19 cellular contexts compared by ENCODE assay signal in the genomic region with DNA sequence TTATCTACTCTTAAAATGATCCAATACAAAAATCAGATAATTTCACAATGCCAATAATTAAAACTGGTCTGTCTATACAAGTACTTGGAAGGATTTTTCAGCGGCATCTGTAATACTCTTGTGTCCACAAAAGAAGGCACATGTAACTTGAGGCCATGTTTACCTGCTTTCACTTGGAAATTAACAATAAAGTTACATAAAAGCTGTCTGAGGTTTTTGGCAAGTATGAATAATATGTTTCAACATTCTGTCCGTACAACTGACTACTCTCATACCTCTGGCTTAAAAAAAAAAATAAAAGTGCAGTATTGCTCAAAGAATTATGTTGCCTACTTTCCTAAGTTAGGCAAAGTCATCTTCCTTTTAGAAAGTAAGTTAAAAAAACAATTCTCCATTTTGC.
DNase-seq lines count a peak whose midpoint lies in the region; ATAC-seq and TF ChIP-seq lines count a peak whose summit lies in the region.
"Had no signal": no experiment of that assay in that cellular context is flagged by ENCODE, and none has a peak within 500 bp of the region (broad histone marks: within the 10 kb centered on the region; RNA-seq: fewer than 3 reads in every experiment).

No MANE protein-coding gene starts in this region.

- H3K27ac ChIP-seq in breast epithelium: no peak overlapping the region
- H3K27ac ChIP-seq in VCaP: peak overlapping the region; percentile 51
- H3K27ac ChIP-seq: SJSA1 had no signal

- H3K27me3 ChIP-seq in breast epithelium: no peaks in the 10 kb centered on the region
- H3K27me3 ChIP-seq: SJSA1 had no signal

- no peak for TF ChIP-seq CTCF in MCF 10A (IDR thresholded peaks at IDR 0.05; ENCODE audit: unreplicated experiment)
- TF ChIP-seq CTCF in breast epithelium (IDR thresholded peaks at IDR 0.05): no peak
- no peak for TF ChIP-seq CTCF in VCaP (conservative IDR thresholded peaks at IDR 0.05)

- H3K9me3 Mint-ChIP-seq in MCF 10A (ENCODE audit: unreplicated experiment): no peaks in the 10 kb centered on the region

- H3K4me1 ChIP-seq in breast epithelium: no peaks in the 10 kb centered on the region
- H3K4me1 ChIP-seq: Caco-2, SJSA1 had no signal

- H3K4me3 Mint-ChIP-seq in MCF 10A (ENCODE audit: unreplicated experiment): no peak overlapping the region
- H3K4me3 Mint-ChIP-seq: CD4-positive, alpha-beta T cell had no signal

- H3K4me1 Mint-ChIP-seq in MCF 10A (ENCODE audit: insufficient read depth, unreplicated experiment): peaks cover 8% of the 10 kb centered on the region

- H3K9me3 ChIP-seq in breast epithelium: no peaks in the 10 kb centered on the region
- H3K9me3 ChIP-seq: Caco-2, SJSA1 had no signal

- intact Hi-C loops in MCF 10A (cut with micrococcal nuclease) (no loop called here), breast epithelium (cut with DNase I; ENCODE audit: low total_unique reads) (no loop called here)

- BruUV-seq in MCF 10A (replicated peaks; lab: Mats Ljungman, UMichigan): no TSS peak

- TF ChIP-seq POLR2A in breast epithelium (IDR thresholded peaks at IDR 0.05): no peak

- CTCF ChIA-PET in MCF 10A (lab: Yijun Ruan, JAX): no interaction called here

- peaks cover 18% of the 10 kb centered on the region for H3K36me3 Mint-ChIP-seq in MCF 10A (ENCODE audit: insufficient read depth, unreplicated experiment)

- POLR2A ChIA-PET in MCF 10A (lab: Yijun Ruan, JAX): no interaction called here

- no peak overlapping the region for H3K4me3 ChIP-seq in breast epithelium
- H3K4me3 ChIP-seq: GM12878, SJSA1 had no signal

- DNase-seq in MCF 10A (ENCODE audit: unreplicated experiment) (peak; percentile 43), breast epithelium (ENCODE audit: low spot score in 2 of 2) (no peak), fibroblast of peridontal ligament (ENCODE audit: extremely low read depth) (peak; percentile 8), D341Med (ENCODE audit: low spot score) (no peak), NCI-H2227 treated with DMSO at 0.1 percent for 48 hours (lab: John Stamatoyannopoulos, UW) (no peak)
- no peak for DNase-seq in stimulated activated CD4-positive, alpha-beta T cell treated with anti-CD3 and anti-CD28 coated beads, Interleukin-2, amount 100 ng/mL, for 48 hours
- DNase-seq: Caco-2; CD4-positive, alpha-beta T cell; DMS153; GF-D8; KG1; NCI-H1436; NCI-H2029; NCI-H510A had no signal

- H3K27me3 Mint-ChIP-seq in MCF 10A (ENCODE audit: insufficient read depth, unreplicated experiment): no peaks in the 10 kb centered on the region
- H3K27me3 Mint-ChIP-seq: CD4-positive, alpha-beta T cell had no signal

- no peaks in the 10 kb centered on the region for H3K36me3 ChIP-seq in breast epithelium

- H3K27ac Mint-ChIP-seq in MCF 10A (ENCODE audit: low read depth, unreplicated experiment): no peak overlapping the region
- H3K27ac Mint-ChIP-seq: CD4-positive, alpha-beta T cell had no signal

- ATAC-seq in GM21390 (IDR thresholded peaks at IDR 0.05; ENCODE audit: unreplicated experiment): no peak
- ATAC-seq: GM12878, Panc1 had no signal

Comparison
In these comparisons a context has a peak if more than half of its experiments do, and no peak if none do; other contexts are left out.
1. DNase-seq: peak in MCF 10A (single experiment) and fibroblast of peridontal ligament (single experiment); none in breast epithelium (0 of 2), D341Med (single experiment), NCI-H2227 treated with DMSO at 0.1 percent for 48 hours (single experiment) and stimulated activated CD4-positive, alpha-beta T cell treated with anti-CD3 and anti-CD28 coated beads, Interleukin-2, amount 100 ng/mL, for 48 hours (0 of 2).